11 cellular contexts compared by ENCODE assay signal in the genomic region with DNA sequence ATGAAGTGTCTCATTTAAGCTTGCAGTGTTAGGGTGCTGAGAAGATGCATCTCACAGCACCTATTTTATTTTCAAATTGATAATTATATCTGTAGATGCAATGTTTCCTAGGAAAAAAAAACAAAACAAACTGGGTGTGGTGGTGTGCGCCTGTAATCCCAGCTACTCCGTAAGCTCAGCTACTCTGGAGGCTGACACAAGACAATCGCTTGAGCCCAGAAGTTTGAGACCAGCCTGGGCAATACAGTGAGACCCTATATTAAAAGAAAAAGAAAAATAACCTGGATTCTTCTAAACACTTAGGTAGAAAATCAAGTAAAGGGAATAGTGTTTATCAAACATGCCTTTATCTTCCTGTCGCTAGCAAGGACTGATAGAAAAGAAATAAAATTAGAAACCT. TPM values are rescaled to one million over a fixed set of nuclear protein-coding genes. Genes with fewer than 3 reads are reported as not detected.
DNase-seq lines count a peak whose midpoint lies in the region; FAIRE-seq and TF ChIP-seq lines count a peak whose summit lies in the region.
"Had no signal": no experiment of that assay in that cellular context is flagged by ENCODE, and none has a peak within 500 bp of the region (broad histone marks: within the 10 kb centered on the region; RNA-seq: fewer than 3 reads in every experiment).

No MANE protein-coding gene starts in this region.

- H3K4ac ChIP-seq in H1 (replicated peaks; ENCODE audit: insufficient read length, low read depth, low read length) = no peak overlapping the region

- no peak overlapping the region for H4K5ac ChIP-seq in H1 (ENCODE audit: insufficient read length, low read depth, low read length)

- no peak overlapping the region; the same call in 1 of the 2 replicates for H3K9ac ChIP-seq in MM.1S (ENCODE audit: low read length)
- H3K9ac ChIP-seq in H1 (replicated peaks in 1 of 4; ENCODE audit: extremely low read depth in 1 of 4, low read depth in 3 of 4, low read length in 3 of 4) = no peak overlapping the region

- H2AK5ac ChIP-seq in H1 (ENCODE audit: low read depth, low read length) = no peak overlapping the region

- H2BK12ac ChIP-seq in H1 (ENCODE audit: low read depth, low read length) = no peak overlapping the region

- no peaks in the 10 kb centered on the region for H3K9me3 ChIP-seq in MM.1S (replicated peaks; ENCODE audit: insufficient read depth, low read length)
- no peaks in the 10 kb centered on the region for H3K9me3 ChIP-seq in H1 (ENCODE audit: insufficient read depth in 2 of 2, low read depth in 1 of 2, low read length in 1 of 2)
- H3K9me3 ChIP-seq in osteoblast (ENCODE audit: low read depth, low read length) = no peaks in the 10 kb centered on the region
- H3K9me3 ChIP-seq in thyroid gland = no peaks in the 10 kb centered on the region

- H3K4me2 ChIP-seq in MM.1S (ENCODE audit: low read depth, low read length) (peak overlapping the region; percentile 74), H1 (ENCODE audit: insufficient read depth in 1 of 2, low read depth in 2 of 2, low read length in 2 of 2) (peak overlapping the region; percentile 91 to 98), osteoblast (ENCODE audit: insufficient read depth, low read length) (peak overlapping the region; percentile 95)

- H3K4me1 ChIP-seq in MM.1S (ENCODE audit: low read length) = peaks cover 25% of the 10 kb centered on the region
- peaks cover 0 to 2% (median 0%) of the 10 kb centered on the region in 4 experiments; a peak in 2 of 7 replicates for H3K4me1 ChIP-seq in H1 (replicated peaks in 1 of 4; ENCODE audit: control insufficient read depth in 3 of 4, insufficient read depth in 4 of 4, low read length in 3 of 4)
- peaks cover 19% of the 10 kb centered on the region for H3K4me1 ChIP-seq in osteoblast (ENCODE audit: insufficient read depth, low read length)
- peaks cover 23 to 46% of the 10 kb centered on the region in 2 donors for H3K4me1 ChIP-seq in thyroid gland

- no peak overlapping the region for H3K27ac ChIP-seq in MM.1S (ENCODE audit: low read length)
- no peak overlapping the region for H3K27ac ChIP-seq in H1 (ENCODE audit: low read depth, low read length)
- no peak overlapping the region for H3K27ac ChIP-seq in osteoblast (ENCODE audit: low read depth, low read length)
- H3K27ac ChIP-seq in thyroid gland = no peak overlapping the region

- no peak overlapping the region for H2BK15ac ChIP-seq in H1 (ENCODE audit: low read length)

- H3K4me3 Mint-ChIP-seq in HFFc6 = no peak overlapping the region
- H3K4me3 Mint-ChIP-seq: activated CD4-positive, alpha-beta T cell treated with anti-CD3 and anti-CD28 coated beads for 36 hours had no signal

- intact Hi-C loops in thyroid gland (cut with DNase I) = loop anchor here (10.0 kb wide), 1 partner anchor 162 kb away; a partner anchor contains a TSS

- peaks cover 5% of the 10 kb centered on the region; the same call in 1 of the 2 replicates for H3K36me3 Mint-ChIP-seq in HFFc6 (ENCODE audit: low read depth)

- POLR2A ChIA-PET in BJ (lab: Charles Lee) = no interaction called here
- POLR2A ChIA-PET in H1 (lab: Charles Lee; ENCODE audit: partially characterized antibody) = no interaction called here

- no peak overlapping the region for H3K18ac ChIP-seq in H1 (ENCODE audit: extremely low read depth, low read length)

- H2AFZ ChIP-seq in MM.1S (ENCODE audit: low read length) (no peak overlapping the region), H1 (ENCODE audit: low read length) (no peak overlapping the region), osteoblast (ENCODE audit: low read length) (no peak overlapping the region)

- CTCF ChIA-PET in BJ (lab: Yijun Ruan, JAX) = no interaction called here
- CTCF ChIA-PET in H1 (lab: Charles Lee; ENCODE audit: partially characterized antibody) = interaction anchor here (0.6 to 2.0 kb wide), 5 partner anchors 17 to 545 kb away, joined by 3 to 5 read pairs (median 4); no protein-coding TSS in a partner anchor

- TF ChIP-seq EP300 in H1 (IDR thresholded peaks at IDR 0.05; ENCODE audit: borderline replicate concordance in 1 of 2, low read depth in 2 of 2, low read length in 2 of 2) = no peak

- H3K56ac ChIP-seq in H1 (replicated peaks; ENCODE audit: insufficient read length, low read depth, low read length) = no peak overlapping the region

- DNase-seq in BJ (ENCODE audit: low read depth) (no peak), MM.1S (no peak), H1 (ENCODE audit: low read depth in 1 of 2, low spot score in 2 of 2) (peak in 1 of 2 experiments; percentile 11), osteoblast (ENCODE audit: insufficient read length, low spot score, missing footprints) (peak; percentile 23), thyroid gland (no peak), HFFc6 (no peak), NCI-H187 treated with DMSO at 0.1 percent for 48 hours (lab: John Stamatoyannopoulos, UW) (no peak), T1000 (lab: John Stamatoyannopoulos, UW) (no peak)
- DNase-seq: activated CD4-positive, alpha-beta T cell treated with anti-CD3 and anti-CD28 coated beads for 36 hours; DMS79 treated with DMSO at 0.1 percent for 48 hours; NCI-H2029 treated with DMSO at 0.1 percent for 48 hours had no signal

- H3K36me3 ChIP-seq in BJ (ENCODE audit: control insufficient read depth, insufficient read depth, low read length) (no peaks in the 10 kb centered on the region), MM.1S (replicated peaks; ENCODE audit: insufficient read depth, low read length) (no peaks in the 10 kb centered on the region), H1 (ENCODE audit: control insufficient read depth in 2 of 4, insufficient read depth in 4 of 4, low read length in 3 of 4) (no peaks in the 10 kb centered on the region), osteoblast (ENCODE audit: insufficient read depth, low read length) (no peaks in the 10 kb centered on the region), thyroid gland (no peaks in the 10 kb centered on the region)

- H3K9me2 ChIP-seq in MM.1S (replicated peaks; ENCODE audit: insufficient read depth, low read length) = no peaks in the 10 kb centered on the region

- H3K27me3 ChIP-seq in BJ (ENCODE audit: control insufficient read depth, insufficient read depth, low read length) (no peaks in the 10 kb centered on the region), MM.1S (replicated peaks; ENCODE audit: insufficient read depth, low read length) (no peaks in the 10 kb centered on the region), H1 (replicated peaks in 1 of 4; ENCODE audit: control insufficient read depth in 3 of 4, extremely low read depth in 1 of 4, insufficient read depth in 3 of 4, low read length in 3 of 4) (no peaks in the 10 kb centered on the region), osteoblast (ENCODE audit: insufficient read depth, low read length) (no peaks in the 10 kb centered on the region), thyroid gland (no peaks in the 10 kb centered on the region)

- no peak for TF ChIP-seq POLR2A in H1 (IDR thresholded peaks at IDR 0.05; ENCODE audit: control extremely low read depth in 1 of 2, low read depth in 2 of 2, low read length in 2 of 2)
- no peak for TF ChIP-seq POLR2A in thyroid gland (IDR thresholded peaks at IDR 0.05)

- H2BK20ac ChIP-seq in H1 (ENCODE audit: low read length) = no peak overlapping the region

- WGBS in H1 (ENCODE audit: extremely low coverage in 1 of 2, insufficient coverage in 1 of 2, insufficient read length in 1 of 2, insufficient replicate concordance in 2 of 2, low coverage in 1 of 2, low lambda C conversion rate in 2 of 2, missing lambda C conversion rate in 1 of 2), 2 experiments = 89% methylated on average over 4 of the region's 4 CpGs; no CpG with 5 or more reads in 1 of the 2 experiments
- 88 to 90% methylated on average over 4 of the region's 4 CpGs for WGBS in thyroid gland, 2 donors

- H3K79me2 ChIP-seq in MM.1S (ENCODE audit: low read length) = peaks cover 62% of the 10 kb centered on the region
- H3K79me2 ChIP-seq in H1 (ENCODE audit: control insufficient read depth in 1 of 2, insufficient read depth in 2 of 2, low read length in 2 of 2) = peaks cover 0 to 50% of the 10 kb centered on the region in 2 experiments; a peak in 2 of 4 replicates
- H3K79me2 ChIP-seq in osteoblast (ENCODE audit: insufficient read depth, low read length) = peaks cover 58% of the 10 kb centered on the region

- H3K4me3 ChIP-seq in BJ (ENCODE audit: low read depth, low read length) (peak overlapping the region; percentile 90), MM.1S (ENCODE audit: low read length) (peak overlapping the region; percentile 93), H1 (ENCODE audit: extremely low read depth in 1 of 4, insufficient read depth in 2 of 4, low read depth in 3 of 4, low read length in 4 of 4) (peak overlapping the region; percentile 7 to 90 (median 87); a peak in 4 of 8 replicates), osteoblast (ENCODE audit: insufficient read depth, low read length) (peak overlapping the region; percentile 97), thyroid gland (replicated peaks in 1 of 3) (peak overlapping the region in 1 of 3 donors; percentile 91)

- H4K20me1 ChIP-seq in MM.1S (ENCODE audit: insufficient read depth, low read length) (no peaks in the 10 kb centered on the region), H1 (replicated peaks in 1 of 2; ENCODE audit: control insufficient read depth in 1 of 2, insufficient read depth in 2 of 2, low read length in 2 of 2) (peaks cover 0 to 1% of the 10 kb centered on the region in 2 experiments), osteoblast (ENCODE audit: insufficient read depth, low read length) (peaks cover 30% of the 10 kb centered on the region)

- H3F3A ChIP-seq in MM.1S (ENCODE audit: insufficient read depth, low read length) = peaks cover 14% of the 10 kb centered on the region; the same call in 1 of the 2 replicates

- H2BK5ac ChIP-seq in H1 (ENCODE audit: low read depth, low read length) = no peak overlapping the region

- no peak for FAIRE-seq in H1 (lab: Jason Lieb, UNC)

- H3K4me1 Mint-ChIP-seq in HFFc6 (ENCODE audit: low read depth) = peaks cover 12% of the 10 kb centered on the region

- no peak overlapping the region for H3K14ac ChIP-seq in H1 (ENCODE audit: insufficient read length)

- no peak overlapping the region for H4K91ac ChIP-seq in H1 (replicated peaks; ENCODE audit: insufficient read length, low read length)

- peaks cover 8% of the 10 kb centered on the region; the same call in 1 of the 2 replicates for H3K23me2 ChIP-seq in H1 (ENCODE audit: low read depth, low read length)

- H3K79me1 ChIP-seq in H1 (ENCODE audit: low read depth, low read length) = peaks cover 3% of the 10 kb centered on the region; the same call in 1 of the 2 replicates

- H3K27me3 Mint-ChIP-seq in HFFc6 (ENCODE audit: insufficient read depth) = no peaks in the 10 kb centered on the region
- H3K27me3 Mint-ChIP-seq: activated CD4-positive, alpha-beta T cell treated with anti-CD3 and anti-CD28 coated beads for 36 hours had no signal

- TF ChIP-seq CTCF in BJ (IDR thresholded peaks at IDR 0.05; ENCODE audit: insufficient read depth, low read depth, low read length) (no peak), MM.1S (IDR thresholded peaks at IDR 0.05; ENCODE audit: low read length) (no peak), H1 (IDR thresholded peaks at IDR 0.05; ENCODE audit: control extremely low read depth in 1 of 3, insufficient read depth in 1 of 3, low read depth in 1 of 3, low read length in 3 of 3) (no peak), osteoblast (IDR thresholded peaks at IDR 0.05; ENCODE audit: extremely low read depth, low read depth, low read length) (no peak), thyroid gland (IDR thresholded peaks at IDR 0.05) (no peak), HFFc6 (IDR thresholded peaks at IDR 0.05) (no peak)

- no peaks in the 10 kb centered on the region for H3K9me3 Mint-ChIP-seq in HFFc6

- H3K27ac Mint-ChIP-seq in HFFc6 = no peak overlapping the region
- H3K27ac Mint-ChIP-seq: activated CD4-positive, alpha-beta T cell treated with anti-CD3 and anti-CD28 coated beads for 36 hours had no signal

- no peak for TF ChIP-seq RAD21 in H1 (IDR thresholded peaks at IDR 0.05 in 1 of 2, conservative IDR thresholded peaks at IDR 0.05 in 1 of 2; ENCODE audit: low read depth in 2 of 2, low read length in 2 of 2)

- H3K23ac ChIP-seq in H1 (ENCODE audit: insufficient read length) = no peak overlapping the region

- no peak overlapping the region for H2BK120ac ChIP-seq in H1 (replicated peaks; ENCODE audit: low read depth, low read length)

- H4K8ac ChIP-seq in H1 (ENCODE audit: extremely low read depth, insufficient read depth, low read length) = no peak overlapping the region

RNA-seq across cellular contexts. Expression of a gene that starts 1.9 kb away (rescaled TPM):
- polyA plus RNA-seq in BJ (2011; rRNA removed) (7.8 and 12.8 TPM in 2 replicates), H1 (2011; rRNA removed) (3.1 TPM in 2 replicates)
- polyA minus RNA-seq in BJ (2011; rRNA and poly(A)+ RNA removed) = 10.9 and 13.9 TPM in 2 replicates
- 24.4 and 25.7 TPM in 2 replicates for total RNA-seq in H1 (2021; fragmentation: NEBNext Ultra II Directional; extraction: Animal tissue kit (Norgen Biotek cat#: 25700))
- polyA plus RNA-seq in H1 (2011; cell fraction: cytosol; rRNA removed) = 4.5 TPM
- polyA plus RNA-seq in H1 (2011; cell fraction: nucleus; rRNA removed) = 12.4 TPM
- polyA plus RNA-seq in H1 (2012, experiment 1 of 2) = 6.5 to 10.6 TPM (median 9.5 TPM) in 4 replicates
- 0.77 TPM for polyA plus RNA-seq in H1 (2012, experiment 2 of 2)
- 18.6 TPM for polyA plus RNA-seq in H1 (2013, experiment 1 of 2)
- polyA plus RNA-seq in H1 (2013, experiment 2 of 2) = 14.7 TPM
- polyA minus RNA-seq in H1 (2011; rRNA and poly(A)+ RNA removed) = 27.6 and 28.5 TPM in 2 replicates
- 18.1 TPM for polyA minus RNA-seq in H1 (2011; cell fraction: cytosol; rRNA and poly(A)+ RNA removed)
- polyA minus RNA-seq in H1 (2011; cell fraction: nucleus; rRNA and poly(A)+ RNA removed) = 30.6 TPM
- total RNA-seq in osteoblast (19.9 and 20.3 TPM in 2 replicates), thyroid gland (10 to 100 TPM; 27.1 to 31.3 (median 28.2) TPM)
- total RNA-seq in HFFc6 (2021; fragmentation: NEBNext Ultra II Directional; extraction: Animal tissue kit (Norgen Biotek cat#: 25700)) = 10 to 100 TPM; 27.9 to 35.7 (median 29.9) TPM

RNA-seq across cellular contexts. Expression of a gene that starts 23.5 kb away (rescaled TPM):
- polyA plus RNA-seq in BJ (2011; rRNA removed) = 106 and 142 TPM in 2 replicates
- polyA minus RNA-seq in BJ (2011; rRNA and poly(A)+ RNA removed) = 70.3 and 77.2 TPM in 2 replicates
- total RNA-seq in H1 (2021; fragmentation: NEBNext Ultra II Directional; extraction: Animal tissue kit (Norgen Biotek cat#: 25700)) = 147 and 163 TPM in 2 replicates
- 46.5 and 50.2 TPM in 2 replicates for polyA plus RNA-seq in H1 (2011; rRNA removed)
- polyA plus RNA-seq in H1 (2011; cell fraction: cytosol; rRNA removed) = 63.9 TPM
- 43.2 TPM for polyA plus RNA-seq in H1 (2011; cell fraction: nucleus; rRNA removed)
- 89.7 to 160 TPM (median 119 TPM) in 4 replicates for polyA plus RNA-seq in H1 (2012, experiment 1 of 2)
- 4.8 TPM for polyA plus RNA-seq in H1 (2012, experiment 2 of 2)
- polyA plus RNA-seq in H1 (2013, experiment 1 of 2) = 182 TPM
- polyA plus RNA-seq in H1 (2013, experiment 2 of 2) = 190 TPM
- polyA minus RNA-seq in H1 (2011; rRNA and poly(A)+ RNA removed) = 118 and 237 TPM in 2 replicates
- 88.2 TPM for polyA minus RNA-seq in H1 (2011; cell fraction: cytosol; rRNA and poly(A)+ RNA removed)
- polyA minus RNA-seq in H1 (2011; cell fraction: nucleus; rRNA and poly(A)+ RNA removed) = 89.7 TPM
- total RNA-seq in osteoblast = 122 and 137 TPM in 2 replicates
- total RNA-seq in thyroid gland = 100 to 1,000 TPM; 112 to 157 (median 116) TPM
- total RNA-seq in HFFc6 (2021; fragmentation: NEBNext Ultra II Directional; extraction: Animal tissue kit (Norgen Biotek cat#: 25700)) = 100 to 1,000 TPM; 155 to 227 (median 196) TPM
